Comparison of ENCODE assay signal across 33 cellular contexts in genomic region chr11:125499563-125499962, GRCh38. TPM values are rescaled to one million over a fixed set of nuclear protein-coding genes. Genes with fewer than 3 reads are reported as not detected.
"Had no signal": no experiment of that assay in that cellular context is flagged by ENCODE, and none has a peak within 500 bp of the region (broad histone marks: within the 10 kb centered on the region; RNA-seq: fewer than 3 reads in every experiment).

No MANE protein-coding gene starts in this region.

- H3K4me3 ChIP-seq: ascending aorta, cardiac muscle cell had no signal

- ATAC-seq: activated CD8-positive, alpha-beta T cell treated with anti-CD3 and anti-CD28 coated beads for 36 hours; activated naive CD8-positive, alpha-beta T cell treated with anti-CD3 and anti-CD28 coated beads, Interleukin-2, amount 50 U/mL, for 24 hours; activated T-cell treated with anti-CD3 and anti-CD28 coated beads, Interleukin-2, amount 50 U/mL, for 4 hours; activated T-cell treated with anti-CD3 and anti-CD28 coated beads, Interleukin-2, amount 50 U/mL, for 72 hours; activated T-helper 17 cell treated with anti-CD3 and anti-CD28 coated beads, Interleukin-2, amount 50 U/mL, for 72 hours; T-cell; T-helper 17 cell had no signal

- DNase-seq: activated B cell treated with CpG ODN at 0.5 μM for 24 hours; activated CD4-positive, alpha-beta memory T cell treated with anti-CD3 and anti-CD28 coated beads for 36 hours; activated CD4-positive, alpha-beta T cell treated with anti-CD3 and anti-CD28 coated beads for 4 hours; activated CD4-positive, alpha-beta T cell treated with anti-CD3 and anti-CD28 coated beads, Interleukin-2, amount 10 ng/mL, durations not matched to agents 24 days and 14 days; activated CD4-positive, alpha-beta T cell treated with anti-CD3 and anti-CD28 coated beads, Interleukin-2, amount 50 U/mL, for 1 hour; activated CD4-positive, alpha-beta T cell treated with anti-CD3 and anti-CD28 coated beads, Interleukin-2, amount 50 U/mL, for 4 hours; activated CD4-positive, CD25-positive, alpha-beta regulatory T cell treated with anti-CD3 and anti-CD28 coated beads, Interleukin-2, amount 50 U/mL, for 72 hours; activated CD8-positive, alpha-beta memory T cell treated with anti-CD3 and anti-CD28 coated beads, Interleukin-2, amount 50 U/mL, for 4 hours; activated CD8-positive, alpha-beta T cell treated with anti-CD3 and anti-CD28 coated beads for 36 hours; activated effector memory CD4-positive, alpha-beta T cell treated with anti-CD3 and anti-CD28 coated beads, Interleukin-2, amount 50 U/mL, for 16 hours; activated gamma-delta T cell treated with Interleukin-2 at 50 U/mL for 16 hours; activated naive CD4-positive, alpha-beta T cell; activated naive CD4-positive, alpha-beta T cell treated with anti-CD3 and anti-CD28 coated beads, Interleukin-2, amount 10 ng/mL, durations not matched to agents 7 days and 5 days; activated naive CD8-positive, alpha-beta T cell treated with anti-CD3 and anti-CD28 coated beads, Interleukin-2, amount 10 ng/mL, durations not matched to agents 7 days and 5 days; activated naive CD8-positive, alpha-beta T cell treated with anti-CD3 and anti-CD28 coated beads, Interleukin-2, amount 50 U/mL, for 24 hours; activated T-cell treated with anti-CD3 and anti-CD28 coated beads for 4 hours; activated T-cell treated with anti-CD3 and anti-CD28 coated beads, Interleukin-2, amount 50 U/mL, for 1 hour; activated T-cell treated with anti-CD3 and anti-CD28 coated beads, Interleukin-2, amount 50 U/mL, for 4 hours; activated T-cell treated with anti-CD3 and anti-CD28 coated beads, Interleukin-2, amount 50 U/mL, for 72 hours; amygdala; anterior cingulate cortex; caudate nucleus; cerebellar nuclear complex; T-cell; T-helper 17 cell; T1000 had no signal

- FAIRE-seq: bronchial epithelial cell, TTC549 had no signal

- H3K27me3 ChIP-seq: ascending aorta had no signal

- H3K36me3 ChIP-seq: ascending aorta, cardiac muscle cell had no signal

- H3K27ac ChIP-seq: ascending aorta, cardiac muscle cell, VCaP had no signal

- H3K9me3 ChIP-seq: ascending aorta had no signal

RNA-seq across cellular contexts. Expression of gene FEZ1, which starts 3.5 kb away (rescaled TPM):
- total RNA-seq: T-helper 2 cell treated with Interferon-gamma antibody and Interleukin-4, amounts not matched to agents 100 ng/mL and 5 ng/mL, for 36 hours had no signal
